In genomic region chrX:110123331-110123782, GRCh38 we compare ENCODE assay signal across 19 cellular contexts.
DNase-seq lines count a peak whose midpoint lies in the region; ATAC-seq and TF ChIP-seq lines count a peak whose summit lies in the region.
"Had no signal": no experiment of that assay in that cellular context is flagged by ENCODE, and none has a peak within 500 bp of the region (broad histone marks: within the 10 kb centered on the region; RNA-seq: fewer than 3 reads in every experiment).

No MANE protein-coding gene starts in this region.

- H3K4me3 ChIP-seq in HEK293 (ENCODE audit: low read depth, low read length) (no peak overlapping the region), fibroblast of mammary gland (ENCODE audit: control insufficient read depth, low read depth, low read length) (no peak overlapping the region)
- H3K4me3 ChIP-seq: right atrium auricular region, thyroid gland had no signal

- H3K27ac ChIP-seq in HEK293 (ENCODE audit: extremely low read depth, low read depth, low read length), result no peak overlapping the region
- H3K27ac ChIP-seq: foreskin keratinocyte, right atrium auricular region, thyroid gland had no signal

- ATAC-seq in GM21619 (IDR thresholded peaks at IDR 0.05; ENCODE audit: unreplicated experiment) (no peak), SK-N-SH treated with all-trans-retinoic acid at 6 μM for 48 hours (no peak)
- ATAC-seq: foreskin keratinocyte; stimulated activated memory B cell treated with anti-CD40 and anti-IgM and Interleukin-4, amounts not matched to agents 10 μg/mL and 1 μg/mL and 100 μg/mL, for 72 hours had no signal

- no peaks in the 10 kb centered on the region for H3K9me3 ChIP-seq in HEK293 (ENCODE audit: control insufficient read depth, insufficient read depth, low read depth, low read length)
- H3K9me3 ChIP-seq: right atrium auricular region, thyroid gland had no signal

- CTCF ChIA-PET in HEK293 (lab: Yijun Ruan, JAX), result no interaction called here

- H3K4me1 ChIP-seq in HEK293 (ENCODE audit: control insufficient read depth, insufficient read depth, low read length), result no peaks in the 10 kb centered on the region
- H3K4me1 ChIP-seq: foreskin keratinocyte had no signal

- DNase-seq in NOMO-1 treated with DMSO at 0.1 percent for 48 hours (lab: John Stamatoyannopoulos, UW; ENCODE audit: unreplicated experiment) (peak; percentile 52), fibroblast of mammary gland (ENCODE audit: low read depth) (peak; percentile 65), retina (peak; percentile 16), head of caudate nucleus (no peak), GM19238 (ENCODE audit: insufficient read length, low spot score) (no peak)
- DNase-seq: activated B cell treated with CpG ODN at 0.5 μM for 24 hours; activated CD4-positive, alpha-beta memory T cell treated with anti-CD3 and anti-CD28 coated beads, Interleukin-2, amount 10 ng/mL, durations not matched to agents 7 days and 5 days; activated naive CD4-positive, alpha-beta T cell; COR-L47; endodermal cell; foreskin keratinocyte; NCI-H1694; NCI-H446 treated with DMSO at 0.1 percent for 48 hours; thyroid gland had no signal

- no peaks in the 10 kb centered on the region for H3K36me3 ChIP-seq in HEK293 (ENCODE audit: control insufficient read depth in 2 of 2, insufficient read depth in 1 of 2, low read length in 2 of 2)
- H3K36me3 ChIP-seq: right atrium auricular region, thyroid gland had no signal

- POLR2A ChIA-PET in HEK293 (lab: Yijun Ruan, JAX), result interaction anchor here (0.6 kb wide), 1 partner anchor 529 kb away, joined by 3 read pairs; no protein-coding TSS in a partner anchor

- TF ChIP-seq CTCF in HEK293 (tag by site-specific recombination; IDR thresholded peaks at IDR 0.05) (no peak), fibroblast of mammary gland (conservative IDR thresholded peaks at IDR 0.05; ENCODE audit: control insufficient read depth, insufficient read depth, low read depth, low read length) (no peak)

- intact Hi-C loops in head of caudate nucleus (cut with DNase I), result no loop called here

TF ChIP-seq in HEK293, 187 proteins besides CTCF, POLR2A, EP300 and RAD21:
- TF ChIP-seq TCF7L2 (IDR thresholded peaks at IDR 0.05; ENCODE audit: borderline replicate concordance, low read depth, low read length), result peak; percentile 65; the same call in 1 of the 2 replicates
- no peak for TF ChIP-seq ZNF248 (tag by site-specific recombination; IDR thresholded peaks at IDR 0.05)
- peak; percentile 66; the same call in 1 of the 2 replicates for TF ChIP-seq TRIM28 (IDR thresholded peaks at IDR 0.05; ENCODE audit: borderline replicate concordance, low read length)
- peak; percentile 78 for TF ChIP-seq FEZF1 (tag by site-specific recombination; IDR thresholded peaks at IDR 0.05)

TF ChIP-seq in SK-N-SH treated with all-trans-retinoic acid at 6 μM for 48 hours, 23 proteins besides CTCF, POLR2A, EP300 and RAD21:
- no peak for TF ChIP-seq ZNF70 (CRISPR knock-in tag; IDR thresholded peaks at IDR 0.05)
- TF ChIP-seq CSDC2 (CRISPR knock-in tag; IDR thresholded peaks at IDR 0.05), result no peak
- TF ChIP-seq ESRRG (CRISPR knock-in tag; IDR thresholded peaks at IDR 0.05), result no peak
- TF ChIP-seq ISL1 (CRISPR knock-in tag; IDR thresholded peaks at IDR 0.05), result no peak
- no peak for TF ChIP-seq PATZ1 (CRISPR knock-in tag; IDR thresholded peaks at IDR 0.05; ENCODE audit: borderline replicate concordance)
- TF ChIP-seq TCF4 (CRISPR knock-in tag; IDR thresholded peaks at IDR 0.05; ENCODE audit: borderline replicate concordance), result no peak
- TF ChIP-seq TSHZ2 (CRISPR knock-in tag; IDR thresholded peaks at IDR 0.05), result no peak
- no peak for TF ChIP-seq CSRNP3 (CRISPR knock-in tag; IDR thresholded peaks at IDR 0.05)
- TF ChIP-seq PPARA (CRISPR knock-in tag; IDR thresholded peaks at IDR 0.05; ENCODE audit: borderline replicate concordance), result no peak
- TF ChIP-seq SNAI2 (CRISPR knock-in tag; IDR thresholded peaks at IDR 0.05), result no peak

Comparison
In these comparisons a context has a peak if more than half of its experiments do, and no peak if none do; other contexts are left out.
1. DNase-seq: peak in NOMO-1 treated with DMSO at 0.1 percent for 48 hours (single experiment), fibroblast of mammary gland (single experiment) and retina (single experiment); none in head of caudate nucleus (0 of 42) and GM19238 (single experiment).